ENCODE assay signal across 6 cellular contexts in the genomic region with DNA sequence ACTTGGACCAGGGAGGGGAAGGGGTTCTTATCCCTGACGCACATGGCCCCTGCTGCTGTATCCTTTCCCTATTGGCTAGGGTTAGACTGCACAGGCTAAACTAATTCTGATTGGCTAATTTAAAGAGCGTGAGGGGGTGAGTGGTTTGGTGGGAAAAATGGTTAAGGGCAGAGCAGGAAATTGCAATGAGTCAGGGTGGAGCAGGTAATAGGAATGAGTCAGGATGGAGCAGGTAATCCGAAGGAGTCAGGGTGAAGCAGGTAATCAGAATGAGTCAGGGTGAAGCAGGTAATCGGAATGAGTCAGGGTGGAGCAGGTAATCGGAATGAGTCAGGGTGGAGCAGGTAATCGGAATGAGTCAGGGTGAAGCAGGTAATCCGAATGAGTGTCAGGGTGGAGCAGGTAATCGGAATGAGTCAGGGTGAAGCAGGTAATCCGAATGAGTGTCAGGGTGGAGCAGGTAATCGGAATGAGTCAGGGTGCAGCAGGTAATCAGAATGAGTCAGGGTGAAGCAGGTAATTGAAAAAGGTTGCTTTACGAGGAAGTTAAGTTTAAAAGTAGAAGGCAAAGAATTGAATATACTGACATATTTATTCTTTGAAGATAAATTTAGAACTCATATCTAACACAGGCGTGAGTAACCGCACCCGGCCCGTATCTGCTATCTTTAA. TPM values are rescaled to one million over a fixed set of nuclear protein-coding genes. Genes with fewer than 3 reads are reported as not detected.
A peak's percentile ranks its signal among the peaks of the same experiment; 100 is the strongest.
DNase-seq lines count a peak whose midpoint lies in the region; ATAC-seq, FAIRE-seq and TF ChIP-seq lines count a peak whose summit lies in the region.
"Not testable (repeated sequence)": the region's sequence is repeated elsewhere in the genome, so short reads cannot be mapped to it uniquely, and the experiment has no call there.

No MANE protein-coding gene starts in this region.

- not testable (repeated sequence) for H3K4me3 ChIP-seq in HCT116 (replicated peaks in 1 of 2; ENCODE audit: low read depth in 1 of 2, low read length in 2 of 2); RWPE2 (ENCODE audit: severe bottlenecking); mammary epithelial cell (replicated peaks in 1 of 3; ENCODE audit: insufficient read depth in 1 of 3, low read depth in 2 of 3, low read length in 3 of 3); keratinocyte (ENCODE audit: control insufficient read depth in 2 of 3, extremely low read depth in 1 of 3, insufficient read depth in 2 of 3, low read depth in 1 of 3, low read length in 3 of 3); trophoblast cell (ENCODE audit: low read depth, low read length)

- peak overlapping the region; percentile 21; the same call in 1 of the 2 replicates for H3K4me2 ChIP-seq in HCT116 (ENCODE audit: low read length)
- not testable (repeated sequence) for H3K4me2 ChIP-seq in mammary epithelial cell (ENCODE audit: insufficient read depth, low read depth, low read length); keratinocyte (ENCODE audit: control insufficient read depth, extremely low read depth, insufficient read depth, low read depth, low read length); trophoblast cell (ENCODE audit: low read length)

- H2AK5ac ChIP-seq in trophoblast cell (ENCODE audit: low read length): not testable (repeated sequence)

- 81% methylated on average over 15 of the region's 15 CpGs for WGBS in mammary epithelial cell (ENCODE audit: low coverage, missing lambda C conversion rate)
- WGBS in trophoblast cell (ENCODE audit: extremely low coverage, insufficient coverage, insufficient read length): 100% methylated on average over 1 of the region's 15 CpGs

- not testable (repeated sequence) for H3K36me3 ChIP-seq in HCT116 (ENCODE audit: control insufficient read depth in 1 of 2, insufficient read depth in 2 of 2, low read length in 2 of 2); RWPE2 (ENCODE audit: low read depth); mammary epithelial cell (ENCODE audit: insufficient read depth, low read length); keratinocyte (ENCODE audit: control insufficient read depth in 2 of 2, extremely low read depth in 1 of 2, insufficient read depth in 2 of 2, low read length in 2 of 2); trophoblast cell (ENCODE audit: control insufficient read depth in 1 of 2, insufficient read depth in 2 of 2, low read length in 2 of 2)

- not testable (repeated sequence) for H3K9me1 ChIP-seq in keratinocyte (ENCODE audit: control insufficient read depth, extremely low read depth, insufficient read depth, low read length)

- not testable (repeated sequence) for TF ChIP-seq POLR2A in HCT116 (IDR thresholded peaks at IDR 0.05; ENCODE audit: borderline replicate concordance, extremely low read depth, insufficient read depth, insufficient read length)

- peaks cover 0 to 22% of the 10 kb centered on the region in 2 experiments; a peak in 2 of 4 replicates for H3K4me1 ChIP-seq in HCT116 (ENCODE audit: control insufficient read depth in 1 of 2, insufficient read depth in 2 of 2, low read length in 2 of 2)
- not testable (repeated sequence) for H3K4me1 ChIP-seq in RWPE2 (ENCODE audit: insufficient read depth, poor library complexity, severe bottlenecking); mammary epithelial cell (ENCODE audit: insufficient read depth, low read length); keratinocyte (ENCODE audit: control insufficient read depth, extremely low read depth, insufficient read depth, low read length); trophoblast cell (ENCODE audit: control insufficient read depth in 1 of 2, insufficient read depth in 2 of 2, low read length in 2 of 2)

- peak; percentile 13; the same call in 1 of the 2 replicates for TF ChIP-seq RAD21 in HCT116 (IDR thresholded peaks at IDR 0.05; ENCODE audit: low read depth)

- not testable (repeated sequence) for H3K18ac ChIP-seq in trophoblast cell (ENCODE audit: low read length)

- H4K8ac ChIP-seq in trophoblast cell (ENCODE audit: low read depth, low read length): not testable (repeated sequence)

- intact Hi-C loops in HCT116 (cut with micrococcal nuclease): loop anchor here (5.0 kb wide), 1 partner anchor 88 kb away; no protein-coding TSS in a partner anchor
- intact Hi-C loops in mammary epithelial cell (cut with micrococcal nuclease): not testable (repeated sequence)

- not testable (repeated sequence) for H3K4ac ChIP-seq in trophoblast cell (ENCODE audit: low read depth, low read length)

- CTCF ChIA-PET in HCT116 (lab: Charles Lee); mammary epithelial cell (lab: Charles Lee; ENCODE audit: low non-redundant PET): not testable (repeated sequence)

- TF ChIP-seq CTCF in HCT116 (IDR thresholded peaks at IDR 0.05 in 2 of 3, conservative IDR thresholded peaks at IDR 0.05 in 1 of 3; ENCODE audit: borderline replicate concordance in 1 of 3, insufficient read depth in 1 of 3, low read depth in 2 of 3, low read length in 2 of 3); RWPE2 (IDR thresholded peaks at IDR 0.05; ENCODE audit: poor library complexity, severe bottlenecking); mammary epithelial cell (conservative IDR thresholded peaks at IDR 0.05 in 1 of 2, IDR thresholded peaks at IDR 0.05 in 1 of 2; ENCODE audit: extremely low read depth in 1 of 2, insufficient read depth in 1 of 2, low read depth in 1 of 2, low read length in 2 of 2); keratinocyte (optimal IDR thresholded peaks at IDR 0.05 in 1 of 3, IDR thresholded peaks at IDR 0.05 in 1 of 3, conservative IDR thresholded peaks at IDR 0.05 in 1 of 3; ENCODE audit: extremely low read depth in 1 of 3, insufficient read depth in 2 of 3, low read length in 3 of 3): not testable (repeated sequence)

- H3K79me2 ChIP-seq in HCT116 (ENCODE audit: insufficient read depth, low read length); mammary epithelial cell (ENCODE audit: insufficient read depth, low read length); keratinocyte (ENCODE audit: control insufficient read depth, insufficient read depth, low read length); trophoblast cell (ENCODE audit: control insufficient read depth, insufficient read depth, low read length, poor library complexity): not testable (repeated sequence)

- FAIRE-seq in keratinocyte (lab: Jason Lieb, UNC): not testable (repeated sequence)

- not testable (repeated sequence) for H2AFZ ChIP-seq in HCT116 (ENCODE audit: low read depth, low read length, poor library complexity, severe bottlenecking); mammary epithelial cell (ENCODE audit: low read depth, low read length); keratinocyte (ENCODE audit: control insufficient read depth, low read length); trophoblast cell (ENCODE audit: insufficient read depth, low read length, poor library complexity)

- not testable (repeated sequence) for H2BK12ac ChIP-seq in trophoblast cell (ENCODE audit: low read length)

- in situ Hi-C loops in mammary epithelial cell (cut with MboI; ENCODE audit: low sequenced_read_pairs in 2 of 2): not testable (repeated sequence)

- not testable (repeated sequence) for H3K14ac ChIP-seq in trophoblast cell (ENCODE audit: low read length)

- peak; percentile 67 for DNase-seq in HCT116 (ENCODE audit: low read depth, low spot score)
- not testable (repeated sequence) for DNase-seq in RWPE2 (ENCODE audit: low spot score); keratinocyte (ENCODE audit: low read depth, low spot score)
- peak; percentile 54 for DNase-seq in mammary epithelial cell
- peak; percentile 24 for DNase-seq in epithelial cell of prostate (ENCODE audit: low read depth, low spot score)
- peak; percentile 67 to 79 for DNase-seq in trophoblast cell

- not testable (repeated sequence) for H4K12ac ChIP-seq in trophoblast cell (ENCODE audit: low read depth, low read length)

- H3K27ac ChIP-seq in HCT116 (ENCODE audit: low read depth, low read length) (peak overlapping the region; percentile 15; the same call in 1 of the 2 replicates), RWPE2 (ENCODE audit: poor library complexity, severe bottlenecking) (peak overlapping the region; percentile 32), epithelial cell of prostate (peak overlapping the region; percentile 63), keratinocyte (ENCODE audit: control insufficient read depth, insufficient read depth, low read length) (peak overlapping the region; percentile 31)
- H3K27ac ChIP-seq in mammary epithelial cell (ENCODE audit: insufficient read depth, low read depth, low read length); trophoblast cell (ENCODE audit: low read depth, low read length): not testable (repeated sequence)

- RAD21 ChIA-PET in HCT116 (lab: Charles Lee; ENCODE audit: low non-redundant PET in 1 of 2, low total read pairs in 2 of 2, uncharacterized antibody in 2 of 2, unreplicated experiment in 2 of 2): not testable (repeated sequence)

- POLR2A ChIA-PET in HCT116 (lab: Charles Lee): not testable (repeated sequence)

- ATAC-seq in HCT116: peak; percentile 40; the same call in 1 of the 2 replicates
- not testable (repeated sequence) for ATAC-seq in RWPE2 (ENCODE audit: low read depth)

- not testable (repeated sequence) for BruUV-seq in HCT116 (replicated peaks; lab: Mats Ljungman, UMichigan); mammary epithelial cell (replicated peaks; lab: Mats Ljungman, UMichigan)

- H4K91ac ChIP-seq in trophoblast cell (ENCODE audit: low read depth, low read length): not testable (repeated sequence)

- H3K9me3 ChIP-seq in HCT116 (ENCODE audit: control insufficient read depth in 1 of 2, insufficient read depth in 1 of 2, low read depth in 1 of 2, low read length in 2 of 2); RWPE2 (ENCODE audit: severe bottlenecking); keratinocyte (ENCODE audit: control insufficient read depth, low read depth, low read length); trophoblast cell (ENCODE audit: insufficient read depth, low read depth, low read length): not testable (repeated sequence)
- peaks cover 12% of the 10 kb centered on the region for H3K9me3 ChIP-seq in mammary epithelial cell (replicated peaks; ENCODE audit: insufficient read depth, low read length)

- H4K20me1 ChIP-seq in HCT116 (ENCODE audit: insufficient read depth); mammary epithelial cell (ENCODE audit: insufficient read depth, low read length); keratinocyte (ENCODE audit: control insufficient read depth, extremely low read depth, insufficient read depth, low read length): not testable (repeated sequence)

- H3K23ac ChIP-seq in trophoblast cell (ENCODE audit: low read length): not testable (repeated sequence)

- H3K9me2 ChIP-seq in HCT116 (ENCODE audit: insufficient read depth): not testable (repeated sequence)

- H3K27me3 ChIP-seq in HCT116 (ENCODE audit: insufficient read depth, low read length); RWPE2 (ENCODE audit: insufficient read depth, poor library complexity, severe bottlenecking); mammary epithelial cell (ENCODE audit: insufficient read depth, low read length); keratinocyte (ENCODE audit: control insufficient read depth, extremely low read depth, insufficient read depth, low read length); trophoblast cell (ENCODE audit: insufficient read depth, low read length): not testable (repeated sequence)

- not testable (repeated sequence) for H2BK5ac ChIP-seq in trophoblast cell (ENCODE audit: low read depth, low read length, poor library complexity)

- not testable (repeated sequence) for H3K79me1 ChIP-seq in trophoblast cell (ENCODE audit: low read length)

- not testable (repeated sequence) for H2BK120ac ChIP-seq in trophoblast cell (ENCODE audit: insufficient read depth, low read length, poor library complexity)

- dilution Hi-C loops in mammary epithelial cell (cut with HindIII; ENCODE audit: low sequenced_read_pairs); keratinocyte (cut with MboI; ENCODE audit: extremely low pct_ligation_motif_present, low sequenced_read_pairs): not testable (repeated sequence)

- not testable (repeated sequence) for H3K9ac ChIP-seq in HCT116 (ENCODE audit: low read length); mammary epithelial cell (ENCODE audit: insufficient read depth, low read length); keratinocyte (ENCODE audit: control insufficient read depth, extremely low read depth, insufficient read depth, low read length); trophoblast cell (ENCODE audit: low read length)

RNA-seq across cellular contexts. Expression of a gene that starts 41.5 kb away (rescaled TPM):
- total RNA-seq in HCT116 (2021; ENCODE audit: unreplicated experiment) (15.5 TPM), mammary epithelial cell (10 to 100 TPM; 12.5 to 15.8 TPM)
- polyA plus RNA-seq in HCT116 (2012): 9.6 and 13.4 TPM in 2 replicates
- polyA plus RNA-seq in mammary epithelial cell (5.6 TPM), keratinocyte (5.4 to 8.7 TPM (median 8.4 TPM) in 3 replicates)
- polyA minus RNA-seq in mammary epithelial cell (13.2 TPM), keratinocyte (5.0 to 20.1 TPM (median 13.8 TPM) in 3 replicates)
- 2.9 TPM for polyA plus RNA-seq in keratinocyte (2011; ENCODE audit: low read depth)
- polyA plus RNA-seq in keratinocyte (2011; cell fraction: cytosol; rRNA removed): 2.7 and 3.0 TPM in 2 replicates
- polyA plus RNA-seq in keratinocyte (2011; cell fraction: nucleus; rRNA removed): 25.0 and 25.1 TPM in 2 replicates
- polyA plus RNA-seq in keratinocyte (2012; ENCODE audit: low replicate concordance): 3.9 and 4.2 TPM in 2 replicates
- 3.8 TPM for polyA minus RNA-seq in keratinocyte (2011; cell fraction: cytosol; rRNA and poly(A)+ RNA removed)
- polyA minus RNA-seq in keratinocyte (2011; cell fraction: nucleus; rRNA and poly(A)+ RNA removed): 12.9 and 26.3 TPM in 2 replicates
- 10.5 and 11.6 TPM in 2 replicates for polyA plus RNA-seq in trophoblast cell (2013)
